Comparison of ENCODE assay signal across 21 cellular contexts in the genomic region with DNA sequence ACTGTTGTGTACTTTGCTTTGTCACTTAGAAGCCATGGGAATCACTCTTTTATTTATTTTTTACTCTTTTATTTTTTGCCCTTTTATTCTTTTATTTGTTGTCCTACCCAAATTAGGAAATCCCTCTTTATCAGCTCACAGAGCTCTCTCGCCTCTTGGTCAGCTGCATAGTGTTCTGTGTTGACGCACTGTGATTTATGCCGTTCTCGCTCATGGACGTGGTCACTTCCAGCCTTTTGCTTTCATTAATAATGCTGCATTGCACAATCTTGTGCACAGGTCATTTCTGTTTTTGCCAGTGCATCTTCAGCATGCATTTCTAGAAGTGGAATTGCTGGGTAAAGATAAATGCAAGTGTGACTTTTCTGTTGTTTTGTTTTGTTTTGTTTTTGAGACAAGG. TPM values are rescaled to one million over a fixed set of nuclear protein-coding genes. Genes with fewer than 3 reads are reported as not detected.
DNase-seq lines count a peak whose midpoint lies in the region; ATAC-seq and TF ChIP-seq lines count a peak whose summit lies in the region.
"Had no signal": no experiment of that assay in that cellular context is flagged by ENCODE, and none has a peak within 500 bp of the region (broad histone marks: within the 10 kb centered on the region; RNA-seq: fewer than 3 reads in every experiment).

No MANE protein-coding gene starts in this region.

- H3K9me3 ChIP-seq in IMR-90 (ENCODE audit: control insufficient read depth, insufficient read depth, low read length) (no peaks in the 10 kb centered on the region), right lobe of liver (no peaks in the 10 kb centered on the region), tibial nerve (no peaks in the 10 kb centered on the region), GM23248 (ENCODE audit: low read depth) (no peaks in the 10 kb centered on the region)
- H3K9me3 ChIP-seq: A549, BLaER1 had no signal

- no peak overlapping the region for H2BK5ac ChIP-seq in IMR-90 (ENCODE audit: low read depth, low read length, poor library complexity, severe bottlenecking)

- no peaks in the 10 kb centered on the region for H3K9me2 ChIP-seq in GM23248 (ENCODE audit: insufficient read depth)

- H3K4me3 ChIP-seq in IMR-90 (ENCODE audit: insufficient read depth, low read depth, low read length) (no peak overlapping the region), fibroblast of the aortic adventitia (ENCODE audit: low read depth, low read length) (no peak overlapping the region), right lobe of liver (no peak overlapping the region), tibial nerve (no peak overlapping the region), GM23248 (no peak overlapping the region)
- H3K4me3 ChIP-seq: A549, BLaER1, GM12878 had no signal

- no peak overlapping the region for H2AK9ac ChIP-seq in IMR-90 (replicated peaks; ENCODE audit: low read depth, low read length, poor library complexity)

- no peak for TF ChIP-seq POLR2A in IMR-90 (IDR thresholded peaks at IDR 0.05; ENCODE audit: low read depth, low read length)
- TF ChIP-seq POLR2A in right lobe of liver (IDR thresholded peaks at IDR 0.05): peak; percentile 66
- no peak for TF ChIP-seq POLR2A in tibial nerve (IDR thresholded peaks at IDR 0.05)

- no peak overlapping the region for H2BK120ac ChIP-seq in IMR-90 (ENCODE audit: low read depth, low read length)

- no peak overlapping the region for H3K14ac ChIP-seq in IMR-90 (replicated peaks; ENCODE audit: low read depth, low read length)

- H3K56ac ChIP-seq in IMR-90 (ENCODE audit: extremely low read depth, insufficient read depth, low read length): no peak overlapping the region

- intact Hi-C loops in IMR-90 (cut with micrococcal nuclease) (no loop called here), right lobe of liver (cut with DNase I) (no loop called here), sciatic nerve (cut with DNase I) (no loop called here)
- intact Hi-C loops in activated CD4-positive, alpha-beta T cell treated with anti-CD3 and anti-CD28 coated beads for 36 hours (cut with DNase I, micrococcal nuclease): no loop called here

- H4K20me1 ChIP-seq in IMR-90 (ENCODE audit: insufficient read depth, low read length) (no peaks in the 10 kb centered on the region; the same call in 1 of the 2 replicates), GM23248 (ENCODE audit: insufficient read depth) (no peaks in the 10 kb centered on the region)
- H4K20me1 ChIP-seq: BLaER1 had no signal

- H2BK20ac ChIP-seq in IMR-90 (ENCODE audit: low read depth, low read length): no peak overlapping the region

- H3K9ac ChIP-seq in IMR-90 (ENCODE audit: low read depth, low read length) (no peak overlapping the region), GM23248 (no peak overlapping the region)
- H3K9ac ChIP-seq: BLaER1, KMS-11 had no signal

- H2AFZ ChIP-seq in IMR-90 (replicated peaks; ENCODE audit: low read length, poor library complexity): no peak overlapping the region
- no peak overlapping the region for H2AFZ ChIP-seq in GM23248

- no peaks in the 10 kb centered on the region for H3K9me1 ChIP-seq in IMR-90 (ENCODE audit: insufficient read depth, low read length)

- H3K79me2 ChIP-seq in GM23248 (ENCODE audit: insufficient read depth): no peaks in the 10 kb centered on the region; the same call in 1 of the 2 replicates

- BruUV-seq in IMR-90 (replicated peaks; lab: Mats Ljungman, UMichigan): no TSS peak

- peaks cover 17% of the 10 kb centered on the region for H3F3A ChIP-seq in GM23248 (ENCODE audit: insufficient read depth)

- no peaks in the 10 kb centered on the region for H3K9me3 Mint-ChIP-seq in activated CD4-positive, alpha-beta T cell treated with anti-CD3 and anti-CD28 coated beads for 36 hours (ENCODE audit: low read depth)
- H3K9me3 Mint-ChIP-seq: CD8-positive, alpha-beta T cell had no signal

- H3K36me3 Mint-ChIP-seq in activated CD4-positive, alpha-beta T cell treated with anti-CD3 and anti-CD28 coated beads for 36 hours (ENCODE audit: low read depth): peaks cover 34% of the 10 kb centered on the region

- CTCF ChIA-PET in IMR-90 (lab: Yijun Ruan, JAX): no interaction called here
- CTCF ChIA-PET in activated CD4-positive, alpha-beta T cell treated with anti-CD3 and anti-CD28 coated beads for 36 hours (lab: Charles Lee): interaction anchor here (0.7 kb wide), 1 partner anchor 1824 kb away, joined by 3 read pairs; no protein-coding TSS in a partner anchor

- POLR2A ChIA-PET in IMR-90 (lab: Charles Lee; ENCODE audit: unreplicated experiment): no interaction called here
- POLR2A ChIA-PET in activated CD4-positive, alpha-beta T cell treated with anti-CD3 and anti-CD28 coated beads for 36 hours (lab: Charles Lee): no interaction called here

- H3K27ac ChIP-seq in IMR-90 (ENCODE audit: insufficient read depth, low read length) (no peak overlapping the region), right lobe of liver (peak overlapping the region; percentile 27 to 80 (median 75)), tibial nerve (no peak overlapping the region), GM23248 (no peak overlapping the region)
- H3K27ac ChIP-seq: A549, BLaER1, KMS-11 had no signal

- no peaks in the 10 kb centered on the region for H3K4me1 Mint-ChIP-seq in activated CD4-positive, alpha-beta T cell treated with anti-CD3 and anti-CD28 coated beads for 36 hours

- no peak overlapping the region for H3K4me2 ChIP-seq in IMR-90 (ENCODE audit: low read depth, low read length)
- no peak overlapping the region for H3K4me2 ChIP-seq in GM23248 (ENCODE audit: unreplicated experiment)
- H3K4me2 ChIP-seq: A549, BLaER1, KMS-11 had no signal

- no peak overlapping the region for H4K8ac ChIP-seq in IMR-90 (ENCODE audit: low read depth in 2 of 2, low read length in 2 of 2)

- peaks cover 14 to 29% of the 10 kb centered on the region in 2 experiments for H3K79me1 ChIP-seq in IMR-90 (ENCODE audit: low read depth in 1 of 2, low read length in 2 of 2)

- H3K36me3 ChIP-seq in IMR-90 (ENCODE audit: control insufficient read depth, insufficient read depth, low read length) (peaks cover 63% of the 10 kb centered on the region), right lobe of liver (peaks cover 0 to 38% (median 12%) of the 10 kb centered on the region in 4 donors), tibial nerve (peaks cover 0 to 94% (median 24%) of the 10 kb centered on the region in 3 donors), GM23248 (ENCODE audit: low read depth) (peaks cover 58% of the 10 kb centered on the region)

- no peak overlapping the region for H2BK15ac ChIP-seq in IMR-90 (ENCODE audit: low read depth, low read length)

- no peak overlapping the region for H3K4ac ChIP-seq in IMR-90 (ENCODE audit: low read depth, low read length)

- H3K27ac Mint-ChIP-seq in activated CD4-positive, alpha-beta T cell treated with anti-CD3 and anti-CD28 coated beads for 36 hours: no peak overlapping the region

- no peak overlapping the region for H4K5ac ChIP-seq in IMR-90 (ENCODE audit: low read depth, low read length)

- TF ChIP-seq EP300 in tibial nerve (IDR thresholded peaks at IDR 0.05): no peak

- no peak overlapping the region for H2AK5ac ChIP-seq in IMR-90 (ENCODE audit: low read depth, low read length)

- DNase-seq in IMR-90 (no peak), fibroblast of the aortic adventitia (ENCODE audit: low read depth) (peak; percentile 16), right lobe of liver (peak in 2 of 3 donors; percentile 44 to 68), sciatic nerve (ENCODE audit: low spot score) (no peak), tibial nerve (ENCODE audit: low spot score in 2 of 2) (no peak), GM23248 (no peak), dedifferentiated amniotic fluid mesenchymal stem cell (ENCODE audit: extremely low spot score) (no peak)
- no peak for DNase-seq in activated CD4-positive, alpha-beta T cell treated with anti-CD3 and anti-CD28 coated beads for 36 hours
- DNase-seq: Calu3; CD8-positive, alpha-beta T cell; NCI-H1417; NCI-H187; NCI-H226; NCI-H524; PC-3; RPMI8226; SHP77 treated with DMSO at 0.1 percent for 48 hours had no signal

- H3K23ac ChIP-seq in IMR-90 (ENCODE audit: low read depth, low read length): no peak overlapping the region

- H3K27me3 ChIP-seq in IMR-90 (ENCODE audit: control insufficient read depth, insufficient read depth, low read length) (no peaks in the 10 kb centered on the region), right lobe of liver (no peaks in the 10 kb centered on the region), tibial nerve (no peaks in the 10 kb centered on the region), GM23248 (replicated peaks; ENCODE audit: insufficient read depth) (no peaks in the 10 kb centered on the region)
- H3K27me3 ChIP-seq: BLaER1 had no signal

- H3K4me3 Mint-ChIP-seq in activated CD4-positive, alpha-beta T cell treated with anti-CD3 and anti-CD28 coated beads for 36 hours: no peak overlapping the region
- H3K4me3 Mint-ChIP-seq: CD8-positive, alpha-beta T cell had no signal

- no peak for ATAC-seq in IMR-90 (ENCODE audit: low read depth)
- ATAC-seq in right lobe of liver: peak; percentile 66 to 72 (median 68)
- peak; percentile 47 for ATAC-seq in sciatic nerve
- no peak for ATAC-seq in activated CD4-positive, alpha-beta T cell treated with anti-CD3 and anti-CD28 coated beads for 36 hours
- ATAC-seq: A549; CD8-positive, alpha-beta T cell; GM12878; PC-3 had no signal

- dilution Hi-C loops in IMR-90 (cut with HindIII; ENCODE audit: low sequenced_read_pairs, unreplicated experiment): no loop called here

- in situ Hi-C loops in IMR-90 (cut with MboI; ENCODE audit: low sequenced_read_pairs): no loop called here
- in situ Hi-C loops in GM23248 (cut with MboI): no loop called here

- TF ChIP-seq CTCF in IMR-90 (conservative IDR thresholded peaks at IDR 0.05; ENCODE audit: low read depth, low read length): no peak
- TF ChIP-seq CTCF in fibroblast of the aortic adventitia (IDR thresholded peaks at IDR 0.05; ENCODE audit: insufficient read depth, low read length): no peak
- no peak for TF ChIP-seq CTCF in right lobe of liver (IDR thresholded peaks at IDR 0.05)
- TF ChIP-seq CTCF in tibial nerve (IDR thresholded peaks at IDR 0.05): no peak

- TF ChIP-seq RAD21 in IMR-90 (IDR thresholded peaks at IDR 0.05; ENCODE audit: low read length): no peak

- no peak overlapping the region for H3K18ac ChIP-seq in IMR-90 (ENCODE audit: low read depth, low read length)

- no peak overlapping the region for H4K91ac ChIP-seq in IMR-90 (ENCODE audit: insufficient read depth, low read depth, low read length)

- H3K4me1 ChIP-seq in IMR-90 (ENCODE audit: control insufficient read depth, insufficient read depth, low read length) (peaks cover 7% of the 10 kb centered on the region), right lobe of liver (peaks cover 0 to 55% (median 20%) of the 10 kb centered on the region in 4 donors), tibial nerve (peaks cover 0 to 16% (median 3%) of the 10 kb centered on the region in 4 donors), GM23248 (ENCODE audit: insufficient read depth) (peaks cover 5% of the 10 kb centered on the region)
- H3K4me1 ChIP-seq: A549, BLaER1 had no signal

- 97% methylated on average over 4 of the region's 5 CpGs; no CpG with 5 or more reads in 1 of the 2 experiments for WGBS in IMR-90 (ENCODE audit: extremely low coverage in 2 of 2, insufficient read length in 1 of 2), 2 experiments
- 29% methylated on average over 5 of the region's 5 CpGs for WGBS in right lobe of liver (ENCODE audit: insufficient coverage, low coverage, low lambda C conversion rate, missing lambda C conversion rate)
- 86 to 91% methylated on average over 5 of the region's 5 CpGs for WGBS in tibial nerve, 2 donors
- WGBS in GM23248 (ENCODE audit: low coverage in 1 of 2, low lambda C conversion rate in 2 of 2, missing lambda C conversion rate in 2 of 2), 2 experiments: 92 to 95% methylated on average over 5 of the region's 5 CpGs

- H3K27me3 Mint-ChIP-seq in activated CD4-positive, alpha-beta T cell treated with anti-CD3 and anti-CD28 coated beads for 36 hours: no peaks in the 10 kb centered on the region

RNA-seq across cellular contexts. Expression of gene FBH1, which starts 42.3 kb away (rescaled TPM):
- 60.8 and 72.2 TPM in 2 replicates for total RNA-seq in IMR-90 (2012; rRNA removed)
- 48.8 and 59.3 TPM in 2 replicates for polyA plus RNA-seq in IMR-90 (2012; rRNA removed)
- polyA plus RNA-seq in IMR-90 (2012; cell fraction: cytosol; rRNA removed): 34.7 and 41.0 TPM in 2 replicates
- polyA plus RNA-seq in IMR-90 (2012; cell fraction: nucleus; rRNA removed; ENCODE audit: low replicate concordance): 128 and 139 TPM in 2 replicates
- 59.0 and 61.4 TPM in 2 replicates for total RNA-seq in fibroblast of the aortic adventitia (ENCODE audit: low replicate concordance)
- 10 to 100 TPM; 30.8 to 38.6 (median 35.8) TPM for total RNA-seq in right lobe of liver
- total RNA-seq in sciatic nerve: 85.3 TPM
- total RNA-seq in tibial nerve: 100 to 1,000 TPM in 2 of 4 donors, 10 to 100 TPM in 2; 64.0 to 109 (median 96.6) TPM
- 10 to 100 TPM; 53.3 to 56.2 TPM for total RNA-seq in activated CD4-positive, alpha-beta T cell treated with anti-CD3 and anti-CD28 coated beads for 36 hours
- total RNA-seq in GM23248 (2014; rRNA removed; shearing (Covaris generic)): 79.3 and 87.6 TPM in 2 replicates
- 66.4 and 71.4 TPM in 2 replicates for polyA plus RNA-seq in GM23248 (2016; fragmentation: Nextera tagmentation; extraction: Ambion mirVana)

RNA-seq across cellular contexts. Expression of gene ANKRD16, which starts 42.7 kb away (rescaled TPM):
- total RNA-seq in IMR-90 (2012; rRNA removed) (3.3 and 5.7 TPM in 2 replicates), fibroblast of the aortic adventitia (ENCODE audit: low replicate concordance) (5.0 and 14.0 TPM in 2 replicates), right lobe of liver (1 to 10 TPM; 1.8 to 6.1 (median 4.1) TPM), sciatic nerve (10.0 TPM), tibial nerve (10 to 100 TPM; 20.5 to 24.0 (median 21.2) TPM)
- polyA plus RNA-seq in IMR-90 (2012; rRNA removed) (5.1 and 6.3 TPM in 2 replicates), GM23248 (2016; fragmentation: Nextera tagmentation; extraction: Ambion mirVana) (2.7 and 3.1 TPM in 2 replicates)
- polyA plus RNA-seq in IMR-90 (2012; cell fraction: cytosol; rRNA removed): 2.9 and 5.4 TPM in 2 replicates
- 11.0 and 15.6 TPM in 2 replicates for polyA plus RNA-seq in IMR-90 (2012; cell fraction: nucleus; rRNA removed; ENCODE audit: low replicate concordance)
- 1 to 10 TPM; 7.5 to 8.3 TPM for total RNA-seq in activated CD4-positive, alpha-beta T cell treated with anti-CD3 and anti-CD28 coated beads for 36 hours
- total RNA-seq in GM23248 (2014; rRNA removed; shearing (Covaris generic)): 5.4 and 5.9 TPM in 2 replicates

RNA-seq across cellular contexts. Expression of gene IL15RA, which starts 45.0 kb away (rescaled TPM):
- total RNA-seq in IMR-90 (2012; rRNA removed): 1.4 and 2.0 TPM in 2 replicates
- 6.4 and 7.6 TPM in 2 replicates for polyA plus RNA-seq in IMR-90 (2012; rRNA removed)
- 5.2 and 9.3 TPM in 2 replicates for polyA plus RNA-seq in IMR-90 (2012; cell fraction: cytosol; rRNA removed)
- 3.9 and 4.3 TPM in 2 replicates for polyA plus RNA-seq in IMR-90 (2012; cell fraction: nucleus; rRNA removed; ENCODE audit: low replicate concordance)
- 2.1 and 5.7 TPM in 2 replicates for total RNA-seq in fibroblast of the aortic adventitia (ENCODE audit: low replicate concordance)
- 10 to 100 TPM in 4 of 6 experiments, 1 to 10 TPM in 2; 6.2 to 42.7 (median 13.3) TPM for total RNA-seq in right lobe of liver
- 9.6 TPM for total RNA-seq in sciatic nerve
- 10 to 100 TPM in 2 of 4 donors, 1 to 10 TPM in 2; 9.0 to 18.6 (median 12.6) TPM for total RNA-seq in tibial nerve
- total RNA-seq in activated CD4-positive, alpha-beta T cell treated with anti-CD3 and anti-CD28 coated beads for 36 hours: 10 to 100 TPM; 19.7 to 22.1 TPM
- total RNA-seq in GM23248 (2014; rRNA removed; shearing (Covaris generic)): 0.89 and 7.0 TPM in 2 replicates
- 4.0 and 4.9 TPM in 2 replicates for polyA plus RNA-seq in GM23248 (2016; fragmentation: Nextera tagmentation; extraction: Ambion mirVana)

Comparison
In these comparisons a context has a peak if more than half of its experiments do, and no peak if none do; other contexts are left out.
1. ATAC-seq: peak in right lobe of liver (4 of 4) and sciatic nerve (single experiment); none in IMR-90 (single experiment) and activated CD4-positive, alpha-beta T cell treated with anti-CD3 and anti-CD28 coated beads for 36 hours (single experiment).
2. DNase-seq: peak in fibroblast of the aortic adventitia (single experiment) and right lobe of liver (2 of 3); none in IMR-90 (single experiment), sciatic nerve (single experiment), tibial nerve (0 of 2), activated CD4-positive, alpha-beta T cell treated with anti-CD3 and anti-CD28 coated beads for 36 hours (single experiment), GM23248 (single experiment) and dedifferentiated amniotic fluid mesenchymal stem cell (single experiment).
3. H3K27ac ChIP-seq: peak in right lobe of liver (3 of 3); none in IMR-90 (single experiment), tibial nerve (0 of 4) and GM23248 (single experiment).